Comparison of ENCODE assay signal across 1 cellular context in genomic region chr14:90816686-90817436, GRCh38.
TF ChIP-seq lines count a peak whose summit lies in the region.

No MANE protein-coding gene starts in this region.

TF ChIP-seq in HCT116, 20 proteins besides CTCF, POLR2A, EP300 and RAD21 (continued from another document):
- no peak for TF ChIP-seq REST (IDR thresholded peaks at IDR 0.05; ENCODE audit: low read depth)
- no peak for TF ChIP-seq FOSL1 (IDR thresholded peaks at IDR 0.05; ENCODE audit: low read depth)
- TF ChIP-seq SRF (IDR thresholded peaks at IDR 0.05; ENCODE audit: low read depth): no peak
- TF ChIP-seq CBX3 (IDR thresholded peaks at IDR 0.05; ENCODE audit: low read depth): no peak
- no peak for TF ChIP-seq SP1 (IDR thresholded peaks at IDR 0.05; ENCODE audit: low read depth)
- no peak for TF ChIP-seq ZBTB33 (IDR thresholded peaks at IDR 0.05; ENCODE audit: extremely low read depth, insufficient replicate concordance, low read length)
- no peak for TF ChIP-seq POLR2AphosphoS5 (IDR thresholded peaks at IDR 0.05; ENCODE audit: low read depth, low read length)
- TF ChIP-seq EGR1 (IDR thresholded peaks at IDR 0.05; ENCODE audit: low read depth): no peak
- no peak for TF ChIP-seq CEBPB (IDR thresholded peaks at IDR 0.05; ENCODE audit: low read depth)
- no peak for TF ChIP-seq ATF3 (IDR thresholded peaks at IDR 0.05)
- no peak for TF ChIP-seq JUND (IDR thresholded peaks at IDR 0.05)
- no peak for TF ChIP-seq ZNF274 (IDR thresholded peaks at IDR 0.05; ENCODE audit: low read depth, low read length)
- TF ChIP-seq MAX (IDR thresholded peaks at IDR 0.05): no peak
